Comparison of ENCODE assay signal across 12 cellular contexts in the genomic region with DNA sequence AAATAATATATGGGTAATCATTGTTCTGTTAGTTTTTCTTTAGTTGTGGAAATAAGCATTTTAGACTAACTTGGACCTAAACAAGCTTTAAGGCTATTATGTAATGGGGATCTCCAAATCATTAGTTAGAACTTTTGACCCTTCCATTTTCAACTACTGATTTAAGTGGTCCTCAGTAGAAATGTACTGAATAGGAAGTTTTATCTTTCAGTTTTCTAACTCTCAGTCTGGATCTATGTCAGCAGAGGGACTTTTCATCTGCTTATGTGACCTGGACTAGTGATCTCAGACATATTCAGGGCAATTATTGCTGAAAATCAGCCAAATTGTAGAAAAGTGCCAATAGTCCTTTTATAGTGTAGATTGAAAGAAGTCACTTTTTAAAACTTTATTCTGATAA. TPM values are rescaled to one million over a fixed set of nuclear protein-coding genes. Genes with fewer than 3 reads are reported as not detected.
DNase-seq lines count a peak whose midpoint lies in the region; ATAC-seq and TF ChIP-seq lines count a peak whose summit lies in the region.
"Had no signal": no experiment of that assay in that cellular context is flagged by ENCODE, and none has a peak within 500 bp of the region (broad histone marks: within the 10 kb centered on the region; RNA-seq: fewer than 3 reads in every experiment).

No MANE protein-coding gene starts in this region.

- no peaks in the 10 kb centered on the region for H3K9me3 Mint-ChIP-seq in activated CD4-positive, alpha-beta memory T cell treated with anti-CD3 and anti-CD28 coated beads for 36 hours
- H3K9me3 Mint-ChIP-seq in activated CD4-positive, alpha-beta memory T cell treated with anti-CD3 and anti-CD28 coated beads, Interleukin-2, amount 10 ng/mL, durations not matched to agents 7 days and 5 days: no peaks in the 10 kb centered on the region
- H3K9me3 Mint-ChIP-seq in stimulated activated memory B cell treated with anti-CD40 and anti-IgM and Interleukin-4, amounts not matched to agents 10 μg/mL and 1 μg/mL and 100 μg/mL, for 72 hours: no peaks in the 10 kb centered on the region
- H3K9me3 Mint-ChIP-seq: T-helper 1 cell treated with Interleukin-12 subunit alpha and Interleukin-12 subunit beta and Interleukin-4 antibody, amounts not matched to agents 30 μg/mL and 1 μg/mL, for 36 hours had no signal

- ATAC-seq in GM21717 (IDR thresholded peaks at IDR 0.05; ENCODE audit: unreplicated experiment) (peak; percentile 61), HG03175 (IDR thresholded peaks at IDR 0.05; ENCODE audit: unreplicated experiment) (peak; percentile 67)
- ATAC-seq in stimulated activated memory B cell treated with anti-CD40 and anti-IgM and Interleukin-4, amounts not matched to agents 10 μg/mL and 1 μg/mL and 100 μg/mL, for 72 hours: peak; percentile 51
- ATAC-seq: foreskin keratinocyte had no signal

- H3K36me3 Mint-ChIP-seq in activated CD4-positive, alpha-beta memory T cell treated with anti-CD3 and anti-CD28 coated beads for 36 hours: peaks cover 35% of the 10 kb centered on the region
- peaks cover 73% of the 10 kb centered on the region for H3K36me3 Mint-ChIP-seq in activated CD4-positive, alpha-beta memory T cell treated with anti-CD3 and anti-CD28 coated beads, Interleukin-2, amount 10 ng/mL, durations not matched to agents 7 days and 5 days (ENCODE audit: low read depth)
- peaks cover 57% of the 10 kb centered on the region for H3K36me3 Mint-ChIP-seq in stimulated activated memory B cell treated with anti-CD40 and anti-IgM and Interleukin-4, amounts not matched to agents 10 μg/mL and 1 μg/mL and 100 μg/mL, for 72 hours

- DNase-seq in activated CD4-positive, alpha-beta memory T cell treated with anti-CD3 and anti-CD28 coated beads for 36 hours: no peak
- no peak for DNase-seq in activated CD4-positive, alpha-beta memory T cell treated with anti-CD3 and anti-CD28 coated beads, Interleukin-2, amount 10 ng/mL, durations not matched to agents 7 days and 5 days
- DNase-seq in activated naive CD4-positive, alpha-beta T cell (lab: John Stamatoyannopoulos, UW): no peak
- DNase-seq in SIG-M5 treated with dmso at 0.1 percent for 504 hours (lab: John Stamatoyannopoulos, UW; ENCODE audit: unreplicated experiment) (no peak), foreskin fibroblast (no peak)
- DNase-seq: foreskin keratinocyte; NK-92 treated with Interleukin-12 subunit alpha and Interleukin-12 subunit beta, amount 100 ng/mL, for 24 hours had no signal

- H3K27ac Mint-ChIP-seq in activated CD4-positive, alpha-beta memory T cell treated with anti-CD3 and anti-CD28 coated beads for 36 hours: peak overlapping the region; percentile 13
- H3K27ac Mint-ChIP-seq in activated CD4-positive, alpha-beta memory T cell treated with anti-CD3 and anti-CD28 coated beads, Interleukin-2, amount 10 ng/mL, durations not matched to agents 7 days and 5 days: no peak overlapping the region
- H3K27ac Mint-ChIP-seq in stimulated activated memory B cell treated with anti-CD40 and anti-IgM and Interleukin-4, amounts not matched to agents 10 μg/mL and 1 μg/mL and 100 μg/mL, for 72 hours: peak overlapping the region; percentile 54
- H3K27ac Mint-ChIP-seq: T-helper 1 cell treated with Interleukin-12 subunit alpha and Interleukin-12 subunit beta and Interleukin-4 antibody, amounts not matched to agents 30 μg/mL and 1 μg/mL, for 36 hours had no signal

- no peak overlapping the region for H3K4me3 ChIP-seq in foreskin fibroblast (ENCODE audit: low read depth in 1 of 2, low read length in 2 of 2)
- H3K4me3 ChIP-seq: lung had no signal

- no peaks in the 10 kb centered on the region for H3K27me3 Mint-ChIP-seq in activated CD4-positive, alpha-beta memory T cell treated with anti-CD3 and anti-CD28 coated beads for 36 hours
- H3K27me3 Mint-ChIP-seq in activated CD4-positive, alpha-beta memory T cell treated with anti-CD3 and anti-CD28 coated beads, Interleukin-2, amount 10 ng/mL, durations not matched to agents 7 days and 5 days: no peaks in the 10 kb centered on the region
- H3K27me3 Mint-ChIP-seq in stimulated activated memory B cell treated with anti-CD40 and anti-IgM and Interleukin-4, amounts not matched to agents 10 μg/mL and 1 μg/mL and 100 μg/mL, for 72 hours: no peaks in the 10 kb centered on the region

- TF ChIP-seq CTCF in foreskin fibroblast (IDR thresholded peaks at IDR 0.05; ENCODE audit: low read depth, low read length): no peak

- intact Hi-C loops in activated CD4-positive, alpha-beta memory T cell treated with anti-CD3 and anti-CD28 coated beads for 36 hours (cut with micrococcal nuclease): no loop called here

- CTCF ChIA-PET in activated CD4-positive, alpha-beta memory T cell treated with anti-CD3 and anti-CD28 coated beads for 36 hours (lab: Charles Lee): no interaction called here
- CTCF ChIA-PET in activated CD4-positive, alpha-beta memory T cell treated with anti-CD3 and anti-CD28 coated beads, Interleukin-2, amount 10 ng/mL, durations not matched to agents 7 days and 5 days (lab: Charles Lee): interaction anchor here (0.6 kb wide), 1 partner anchor 41 kb away, joined by 3 read pairs; no protein-coding TSS in a partner anchor

- POLR2A ChIA-PET in activated CD4-positive, alpha-beta memory T cell treated with anti-CD3 and anti-CD28 coated beads for 36 hours (lab: Charles Lee): no interaction called here
- POLR2A ChIA-PET in activated CD4-positive, alpha-beta memory T cell treated with anti-CD3 and anti-CD28 coated beads, Interleukin-2, amount 10 ng/mL, durations not matched to agents 7 days and 5 days (lab: Charles Lee): no interaction called here

- H3K4me3 Mint-ChIP-seq in activated CD4-positive, alpha-beta memory T cell treated with anti-CD3 and anti-CD28 coated beads for 36 hours: no peak overlapping the region
- no peak overlapping the region for H3K4me3 Mint-ChIP-seq in activated CD4-positive, alpha-beta memory T cell treated with anti-CD3 and anti-CD28 coated beads, Interleukin-2, amount 10 ng/mL, durations not matched to agents 7 days and 5 days
- no peak overlapping the region for H3K4me3 Mint-ChIP-seq in stimulated activated memory B cell treated with anti-CD40 and anti-IgM and Interleukin-4, amounts not matched to agents 10 μg/mL and 1 μg/mL and 100 μg/mL, for 72 hours
- H3K4me3 Mint-ChIP-seq: T-helper 1 cell treated with Interleukin-12 subunit alpha and Interleukin-12 subunit beta and Interleukin-4 antibody, amounts not matched to agents 30 μg/mL and 1 μg/mL, for 36 hours had no signal

- H3K4me1 Mint-ChIP-seq in activated CD4-positive, alpha-beta memory T cell treated with anti-CD3 and anti-CD28 coated beads for 36 hours (ENCODE audit: low read depth): peaks cover 12% of the 10 kb centered on the region
- peaks cover 20% of the 10 kb centered on the region for H3K4me1 Mint-ChIP-seq in activated CD4-positive, alpha-beta memory T cell treated with anti-CD3 and anti-CD28 coated beads, Interleukin-2, amount 10 ng/mL, durations not matched to agents 7 days and 5 days
- peaks cover 4% of the 10 kb centered on the region for H3K4me1 Mint-ChIP-seq in stimulated activated memory B cell treated with anti-CD40 and anti-IgM and Interleukin-4, amounts not matched to agents 10 μg/mL and 1 μg/mL and 100 μg/mL, for 72 hours

RNA-seq across cellular contexts. Expression of a gene that starts 56.0 kb away (rescaled TPM):
- 10 to 100 TPM; 11.5 to 12.0 TPM for total RNA-seq in activated CD4-positive, alpha-beta memory T cell treated with anti-CD3 and anti-CD28 coated beads for 36 hours
- 10 to 100 TPM; 13.2 to 13.3 TPM for total RNA-seq in activated CD4-positive, alpha-beta memory T cell treated with anti-CD3 and anti-CD28 coated beads, Interleukin-2, amount 10 ng/mL, durations not matched to agents 7 days and 5 days

RNA-seq across cellular contexts. Expression of a gene that starts 56.2 kb away (rescaled TPM):
- 10 to 100 TPM; 17.5 TPM for total RNA-seq in activated CD4-positive, alpha-beta memory T cell treated with anti-CD3 and anti-CD28 coated beads for 36 hours
- 10 to 100 TPM; 13.9 to 15.4 TPM for total RNA-seq in activated CD4-positive, alpha-beta memory T cell treated with anti-CD3 and anti-CD28 coated beads, Interleukin-2, amount 10 ng/mL, durations not matched to agents 7 days and 5 days
